Comparison of ENCODE assay signal across 11 cellular contexts in the genomic region with DNA sequence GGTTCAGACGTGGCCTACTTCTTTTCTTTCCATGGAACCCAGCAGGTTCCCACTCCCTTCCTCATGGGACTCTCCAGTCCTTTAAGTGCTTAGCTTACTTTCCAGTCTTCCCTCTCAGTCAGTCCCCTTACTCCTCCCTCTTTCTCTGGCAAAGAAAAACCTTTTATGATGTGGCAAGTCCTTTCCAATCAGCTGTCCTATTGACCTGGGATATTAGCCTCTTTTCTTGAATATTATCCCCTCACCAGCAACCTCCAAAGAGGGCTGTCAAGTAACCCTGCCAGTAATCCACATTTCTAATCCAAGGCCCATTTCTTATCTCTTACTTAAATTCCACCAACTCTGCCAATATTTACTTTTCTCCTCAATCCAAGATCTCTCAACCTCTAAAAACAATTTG.
"Had no signal": no experiment of that assay in that cellular context is flagged by ENCODE, and none has a peak within 500 bp of the region (broad histone marks: within the 10 kb centered on the region; RNA-seq: fewer than 3 reads in every experiment).

No MANE protein-coding gene starts in this region.

- H3K9me3 Mint-ChIP-seq: brain; immature natural killer cell; memory B cell; neural crest cell; T-helper 1 cell treated with Interleukin-12 subunit alpha and Interleukin-12 subunit beta and Interleukin-4 antibody, amounts not matched to agents 30 μg/mL and 1 μg/mL, for 36 hours had no signal

- H3K4me3 ChIP-seq: ovary, tibial nerve had no signal

- H3K9me3 ChIP-seq: ovary, tibial nerve had no signal

- H3K27me3 ChIP-seq: ovary, tibial nerve had no signal

- DNase-seq: activated CD4-positive, alpha-beta T cell treated with anti-CD3 and anti-CD28 coated beads, Interleukin-2, amount 50 U/mL, for 1 hour; activated naive CD4-positive, alpha-beta T cell treated with anti-CD3 and anti-CD28 coated beads, Interleukin-2, amount 50 U/mL, for 16 hours; activated T-cell treated with anti-CD3 and anti-CD28 coated beads, Interleukin-2, amount 50 U/mL, for 1 hour; dermis blood vessel endothelial cell; immature natural killer cell; ovary had no signal

- H3K36me3 ChIP-seq: ovary had no signal

- H3K36me3 Mint-ChIP-seq: brain had no signal

- H3K27me3 Mint-ChIP-seq: brain, memory B cell had no signal

- H3K27ac Mint-ChIP-seq: memory B cell; T-helper 1 cell treated with Interleukin-12 subunit alpha and Interleukin-12 subunit beta and Interleukin-4 antibody, amounts not matched to agents 30 μg/mL and 1 μg/mL, for 36 hours had no signal

- H3K27ac ChIP-seq: ovary, tibial nerve had no signal

- H3K4me3 Mint-ChIP-seq: brain; immature natural killer cell; memory B cell; neural crest cell; T-helper 1 cell treated with Interleukin-12 subunit alpha and Interleukin-12 subunit beta and Interleukin-4 antibody, amounts not matched to agents 30 μg/mL and 1 μg/mL, for 36 hours had no signal
